In the genomic region with DNA sequence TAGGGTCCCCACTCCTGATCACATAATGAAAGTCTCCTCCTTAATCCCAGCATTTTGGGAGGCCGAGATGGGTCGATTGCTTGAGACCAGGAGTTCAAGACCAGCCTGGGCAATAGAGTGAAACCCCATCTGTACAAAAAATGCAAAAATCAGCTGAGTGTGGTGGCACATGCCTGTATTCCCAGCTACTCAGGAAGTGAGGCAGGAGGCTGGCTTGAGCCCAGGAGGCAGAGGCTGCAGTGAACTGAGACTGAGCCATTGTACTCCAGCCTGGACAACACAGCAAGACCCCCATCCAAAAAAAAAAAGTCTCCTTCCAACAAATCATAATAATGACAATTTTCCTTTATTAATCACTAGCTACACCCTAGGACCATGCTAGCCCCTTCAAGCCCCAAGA, we compare ENCODE assay signal across 18 cellular contexts. TPM values are rescaled to one million over a fixed set of nuclear protein-coding genes. Genes with fewer than 3 reads are reported as not detected.
A peak's percentile ranks its signal among the peaks of the same experiment; 100 is the strongest.
DNase-seq lines count a peak whose midpoint lies in the region; ATAC-seq, FAIRE-seq and TF ChIP-seq lines count a peak whose summit lies in the region.
"Had no signal": no experiment of that assay in that cellular context is flagged by ENCODE, and none has a peak within 500 bp of the region (broad histone marks: within the 10 kb centered on the region; RNA-seq: fewer than 3 reads in every experiment).

No MANE protein-coding gene starts in this region.

- no peak for DNase-seq in activated CD4-positive, alpha-beta T cell treated with anti-CD3 and anti-CD28 coated beads for 36 hours
- DNase-seq in activated CD4-positive, alpha-beta T cell treated with anti-CD3 and anti-CD28 coated beads, Interleukin-2, amount 50 U/mL, for 1 hour, result no peak
- DNase-seq in activated naive CD8-positive, alpha-beta T cell treated with anti-CD3 and anti-CD28 coated beads, Interleukin-2, amount 50 U/mL, for 24 hours, result no peak
- no peak for DNase-seq in K562 (ENCODE audit: extremely low read depth in 1 of 4, low spot score in 3 of 4)
- DNase-seq in stimulated activated effector memory CD8-positive, alpha-beta T cell treated with anti-CD3 and anti-CD28 coated beads, Interleukin-12 subunit alpha, Interleukin-12 subunit beta, amount 100 ng/mL, for 72 hours (ENCODE audit: low spot score in 2 of 2), result no peak
- DNase-seq in stimulated activated naive CD8-positive, alpha-beta T cell treated with anti-CD3 and anti-CD28 coated beads, Interleukin-15, Interleukin-2, amounts not matched to agents 100 U/mL and 50 U/mL, for 24 hours, result no peak
- DNase-seq: C1 segment of cervical spinal cord, DMS53, H7, NCI-H1417 treated with DMSO at 0.1 percent for 48 hours, NCI-H2029, NCI-H2171 treated with DMSO at 0.1 percent for 48 hours, NCI-H774 had no signal

- H3K79me2 ChIP-seq in K562 (ENCODE audit: control insufficient read depth, insufficient read depth, low read length), result no peaks in the 10 kb centered on the region

- TF ChIP-seq POLR2A in K562 (conservative IDR thresholded peaks at IDR 0.05), result no peak

- TF ChIP-seq RAD21 in K562 (CRISPR knock-in tag; conservative IDR thresholded peaks at IDR 0.05 in 1 of 2, IDR thresholded peaks at IDR 0.05 in 1 of 2), result no peak

- H2AFZ ChIP-seq in K562 (ENCODE audit: low read depth, low read length), result no peak overlapping the region

- POLR2A ChIA-PET in activated CD4-positive, alpha-beta T cell treated with anti-CD3 and anti-CD28 coated beads for 36 hours (lab: Charles Lee), result interaction anchor here (0.7 kb wide), 1 partner anchor 585 kb away, joined by 11 read pairs; no protein-coding TSS in a partner anchor
- POLR2A ChIA-PET in K562 (lab: Yijun Ruan, JAX), result interaction anchor here (1.1 kb wide), 1 partner anchor 29 kb away, joined by 4 read pairs; no protein-coding TSS in a partner anchor

- no peak overlapping the region for H3K4me2 ChIP-seq in K562 (ENCODE audit: insufficient read depth, low read length)

- TF ChIP-seq CTCF in K562 (IDR thresholded peaks at IDR 0.05 in 2 of 3, conservative IDR thresholded peaks at IDR 0.05 in 1 of 3; ENCODE audit: insufficient read depth in 2 of 3, low read depth in 1 of 3, low read length in 3 of 3), result no peak

- H3K9ac ChIP-seq in K562 (ENCODE audit: insufficient read depth in 1 of 2, low read depth in 2 of 2, low read length in 2 of 2), result no peak overlapping the region; a peak in 1 of 4 replicates

- H3K27ac ChIP-seq in K562 (ENCODE audit: extremely low read depth, low read depth, low read length), result 0 out of 3 replicates have a peak overlapping the region, but pooled peaks have one; percentile 46

- H3K4me3 Mint-ChIP-seq in activated CD4-positive, alpha-beta T cell treated with anti-CD3 and anti-CD28 coated beads for 36 hours, result no peak overlapping the region
- no peak overlapping the region for H3K4me3 Mint-ChIP-seq in activated naive CD8-positive, alpha-beta T cell
- no peak overlapping the region for H3K4me3 Mint-ChIP-seq in activated naive CD8-positive, alpha-beta T cell treated with anti-CD3 and anti-CD28 coated beads, Interleukin-2, amount 50 U/mL, for 24 hours
- no peak overlapping the region for H3K4me3 Mint-ChIP-seq in stimulated activated effector memory CD8-positive, alpha-beta T cell treated with anti-CD3 and anti-CD28 coated beads, Interleukin-12 subunit alpha, Interleukin-12 subunit beta, amount 100 ng/mL, for 72 hours
- H3K4me3 Mint-ChIP-seq: IgD-negative memory B cell had no signal

- intact Hi-C loops in activated CD4-positive, alpha-beta T cell treated with anti-CD3 and anti-CD28 coated beads for 36 hours (cut with DNase I, micrococcal nuclease), result no loop called here
- intact Hi-C loops in K562 (cut with micrococcal nuclease), result no loop called here

- no peaks in the 10 kb centered on the region for H3K9me3 ChIP-seq in K562 (replicated peaks; ENCODE audit: control insufficient read depth, insufficient read depth, low read depth, low read length)

- no peaks in the 10 kb centered on the region for H3K9me3 Mint-ChIP-seq in activated CD4-positive, alpha-beta T cell treated with anti-CD3 and anti-CD28 coated beads for 36 hours (ENCODE audit: low read depth)
- no peaks in the 10 kb centered on the region for H3K9me3 Mint-ChIP-seq in activated naive CD8-positive, alpha-beta T cell (ENCODE audit: low read depth)
- no peaks in the 10 kb centered on the region for H3K9me3 Mint-ChIP-seq in activated naive CD8-positive, alpha-beta T cell treated with anti-CD3 and anti-CD28 coated beads, Interleukin-2, amount 50 U/mL, for 24 hours
- H3K9me3 Mint-ChIP-seq in stimulated activated effector memory CD8-positive, alpha-beta T cell treated with anti-CD3 and anti-CD28 coated beads, Interleukin-12 subunit alpha, Interleukin-12 subunit beta, amount 100 ng/mL, for 72 hours, result no peaks in the 10 kb centered on the region
- H3K9me3 Mint-ChIP-seq: IgD-negative memory B cell had no signal

- H3K9me1 ChIP-seq in K562 (ENCODE audit: control insufficient read depth, insufficient read depth, low read length), result no peaks in the 10 kb centered on the region

- H3K27ac Mint-ChIP-seq in activated CD4-positive, alpha-beta T cell treated with anti-CD3 and anti-CD28 coated beads for 36 hours, result peak overlapping the region; percentile 42
- H3K27ac Mint-ChIP-seq in activated naive CD8-positive, alpha-beta T cell, result peak overlapping the region; percentile 54
- no peak overlapping the region for H3K27ac Mint-ChIP-seq in activated naive CD8-positive, alpha-beta T cell treated with anti-CD3 and anti-CD28 coated beads, Interleukin-2, amount 50 U/mL, for 24 hours
- H3K27ac Mint-ChIP-seq in stimulated activated effector memory CD8-positive, alpha-beta T cell treated with anti-CD3 and anti-CD28 coated beads, Interleukin-12 subunit alpha, Interleukin-12 subunit beta, amount 100 ng/mL, for 72 hours, result peak overlapping the region; percentile 84

- no peaks in the 10 kb centered on the region for H4K20me1 ChIP-seq in K562 (replicated peaks; ENCODE audit: control insufficient read depth, insufficient read depth, low read length)

- FAIRE-seq in K562 (lab: Jason Lieb, UNC), result no peak

- peaks cover 12% of the 10 kb centered on the region for H3K36me3 Mint-ChIP-seq in activated CD4-positive, alpha-beta T cell treated with anti-CD3 and anti-CD28 coated beads for 36 hours (ENCODE audit: low read depth)
- peaks cover 3% of the 10 kb centered on the region for H3K36me3 Mint-ChIP-seq in activated naive CD8-positive, alpha-beta T cell
- H3K36me3 Mint-ChIP-seq in activated naive CD8-positive, alpha-beta T cell treated with anti-CD3 and anti-CD28 coated beads, Interleukin-2, amount 50 U/mL, for 24 hours (ENCODE audit: low read depth), result peaks cover 4% of the 10 kb centered on the region
- H3K36me3 Mint-ChIP-seq in stimulated activated effector memory CD8-positive, alpha-beta T cell treated with anti-CD3 and anti-CD28 coated beads, Interleukin-12 subunit alpha, Interleukin-12 subunit beta, amount 100 ng/mL, for 72 hours, result peaks cover 8% of the 10 kb centered on the region

- no peaks in the 10 kb centered on the region for H3K27me3 Mint-ChIP-seq in activated CD4-positive, alpha-beta T cell treated with anti-CD3 and anti-CD28 coated beads for 36 hours
- no peaks in the 10 kb centered on the region for H3K27me3 Mint-ChIP-seq in activated naive CD8-positive, alpha-beta T cell
- H3K27me3 Mint-ChIP-seq in activated naive CD8-positive, alpha-beta T cell treated with anti-CD3 and anti-CD28 coated beads, Interleukin-2, amount 50 U/mL, for 24 hours, result no peaks in the 10 kb centered on the region
- H3K27me3 Mint-ChIP-seq: IgD-negative memory B cell had no signal

- 83% methylated on average over 2 of the region's 2 CpGs for WGBS in K562 (ENCODE audit: insufficient coverage, low coverage, missing lambda C conversion rate)

- TF ChIP-seq EP300 in K562 (IDR thresholded peaks at IDR 0.05; ENCODE audit: low read length), result no peak

- no peaks in the 10 kb centered on the region for H3K36me3 ChIP-seq in K562 (ENCODE audit: control insufficient read depth, insufficient read depth, low read length)

- H3K27me3 ChIP-seq in K562 (ENCODE audit: control insufficient read depth in 2 of 2, insufficient read depth in 2 of 2, low read length in 2 of 2), result no peaks in the 10 kb centered on the region

- in situ Hi-C loops in K562 (cut with MboI), result no loop called here

- no TSS peak for BruUV-seq in K562 (replicated peaks; lab: Mats Ljungman, UMichigan)

- CTCF ChIA-PET in activated CD4-positive, alpha-beta T cell treated with anti-CD3 and anti-CD28 coated beads for 36 hours (lab: Charles Lee), result interaction anchor here (0.8 to 1.2 kb wide), 2 partner anchors 21 to 471 kb away, joined by 3 to 4 read pairs; no protein-coding TSS in a partner anchor
- CTCF ChIA-PET in K562 (lab: Yijun Ruan, JAX; ENCODE audit: low intra/inter-chr PET ratio), result no interaction called here

- no peak overlapping the region for H3K4me3 ChIP-seq in K562

- no peak for ATAC-seq in activated CD4-positive, alpha-beta T cell treated with anti-CD3 and anti-CD28 coated beads for 36 hours
- ATAC-seq in activated naive CD8-positive, alpha-beta T cell treated with anti-CD3 and anti-CD28 coated beads, Interleukin-2, amount 50 U/mL, for 24 hours, result no peak
- ATAC-seq in K562, result no peak
- no peak for ATAC-seq in stimulated activated effector memory CD8-positive, alpha-beta T cell treated with anti-CD3 and anti-CD28 coated beads, Interleukin-12 subunit alpha, Interleukin-12 subunit beta, amount 100 ng/mL, for 72 hours
- ATAC-seq in HG03521 (IDR thresholded peaks at IDR 0.05; ENCODE audit: unreplicated experiment), result no peak
- no peak for ATAC-seq in stimulated activated naive CD8-positive, alpha-beta T cell treated with anti-CD3 and anti-CD28 coated beads, Interleukin-15, Interleukin-2, amounts not matched to agents 100 U/mL and 50 U/mL, for 24 hours

- H3K4me1 ChIP-seq in K562 (replicated peaks in 1 of 2; ENCODE audit: control insufficient read depth in 2 of 2, insufficient read depth in 2 of 2, low read length in 2 of 2), result peaks cover 5 to 11% of the 10 kb centered on the region in 2 experiments; a peak in 4 of 5 replicates

- H3K4me1 Mint-ChIP-seq in activated CD4-positive, alpha-beta T cell treated with anti-CD3 and anti-CD28 coated beads for 36 hours, result peaks cover 6% of the 10 kb centered on the region
- peaks cover 10% of the 10 kb centered on the region for H3K4me1 Mint-ChIP-seq in activated naive CD8-positive, alpha-beta T cell (ENCODE audit: low read depth)
- H3K4me1 Mint-ChIP-seq in activated naive CD8-positive, alpha-beta T cell treated with anti-CD3 and anti-CD28 coated beads, Interleukin-2, amount 50 U/mL, for 24 hours, result peaks cover 7% of the 10 kb centered on the region
- peaks cover 19% of the 10 kb centered on the region for H3K4me1 Mint-ChIP-seq in stimulated activated effector memory CD8-positive, alpha-beta T cell treated with anti-CD3 and anti-CD28 coated beads, Interleukin-12 subunit alpha, Interleukin-12 subunit beta, amount 100 ng/mL, for 72 hours

RNA-seq across cellular contexts. Expression of gene ZMAT5, which starts 15.1 kb away (rescaled TPM):
- total RNA-seq in activated CD4-positive, alpha-beta T cell treated with anti-CD3 and anti-CD28 coated beads for 36 hours, result 10 to 100 TPM; 19.2 to 25.1 TPM
- total RNA-seq in K562 (2011; cell fraction: chromatin; rRNA removed; ENCODE audit: low replicate concordance), result 3.0 and 5.9 TPM in 2 replicates
- 4.9 and 6.5 TPM in 2 replicates for total RNA-seq in K562 (2011; cell fraction: nucleolus; rRNA removed)
- 5.4 and 7.4 TPM in 2 replicates for total RNA-seq in K562 (2011; cell fraction: nucleoplasm; rRNA removed)
- total RNA-seq in K562 (2014; rRNA removed) (16.8 and 18.4 TPM in 2 replicates), K562 (2014; rRNA removed; fragmentation: Illumina TruSeq; extraction: Trizol) (4.9 and 5.8 TPM in 2 replicates), K562 (2015; rRNA removed; fragmentation: Illumina TruSeq; extraction: Trizol) (11.2 and 11.9 TPM in 2 replicates), K562 (2021) (15.2 and 18.2 TPM in 2 replicates)
- polyA plus RNA-seq in K562 (2011; rRNA removed) (11.9 and 15.5 TPM in 2 replicates), K562 (2014; fragmentation: Illumina TruSeq; extraction: Trizol) (15.3 and 19.2 TPM in 2 replicates), K562 (2014; fragmentation: Nextera tagmentation; extraction: Ambion mirVana) (10 to 100 TPM in 1 of 2 experiments, 1 to 10 TPM in 1; 2.0 to 10.2 TPM), K562 (2014; rRNA removed) (20.3 and 25.2 TPM in 2 replicates)
- polyA plus RNA-seq in K562 (2011; cell fraction: cytosol; rRNA removed), result 19.7 and 37.7 TPM in 2 replicates
- 6.1 and 7.3 TPM in 2 replicates for polyA plus RNA-seq in K562 (2011; cell fraction: nucleus; rRNA removed)
- 14.4 and 25.5 TPM in 2 replicates for polyA plus RNA-seq in K562 (2012)
- polyA minus RNA-seq in K562 (2011; rRNA and poly(A)+ RNA removed), result 2.2 and 4.1 TPM in 2 replicates
- 1.4 and 4.5 TPM in 2 replicates for polyA minus RNA-seq in K562 (2011; cell fraction: cytosol; rRNA and poly(A)+ RNA removed)
- 1.3 and 2.7 TPM in 2 replicates for polyA minus RNA-seq in K562 (2011; cell fraction: nucleus; rRNA and poly(A)+ RNA removed)

RNA-seq across cellular contexts. Expression of gene UQCR10, which starts 15.5 kb away (rescaled TPM):
- total RNA-seq in activated CD4-positive, alpha-beta T cell treated with anti-CD3 and anti-CD28 coated beads for 36 hours, result 10 to 100 TPM; 95.5 to 95.9 TPM
- 12.0 and 23.9 TPM in 2 replicates for total RNA-seq in K562 (2011; cell fraction: chromatin; rRNA removed; ENCODE audit: low replicate concordance)
- 50.0 and 78.2 TPM in 2 replicates for total RNA-seq in K562 (2011; cell fraction: nucleolus; rRNA removed)
- total RNA-seq in K562 (2011; cell fraction: nucleoplasm; rRNA removed), result 41.6 and 44.7 TPM in 2 replicates
- total RNA-seq in K562 (2014; rRNA removed) (163 and 185 TPM in 2 replicates), K562 (2014; rRNA removed; fragmentation: Illumina TruSeq; extraction: Trizol) (90.3 and 128 TPM in 2 replicates), K562 (2015; rRNA removed; fragmentation: Illumina TruSeq; extraction: Trizol) (232 and 248 TPM in 2 replicates), K562 (2021) (149 and 161 TPM in 2 replicates)
- polyA plus RNA-seq in K562 (2011; rRNA removed) (149 and 226 TPM in 2 replicates), K562 (2014; fragmentation: Illumina TruSeq; extraction: Trizol) (203 and 231 TPM in 2 replicates), K562 (2014; fragmentation: Nextera tagmentation; extraction: Ambion mirVana) (100 to 1,000 TPM; 785 to 903 TPM), K562 (2014; rRNA removed) (136 and 159 TPM in 2 replicates)
- 237 and 307 TPM in 2 replicates for polyA plus RNA-seq in K562 (2011; cell fraction: cytosol; rRNA removed)
- 98.1 and 122 TPM in 2 replicates for polyA plus RNA-seq in K562 (2011; cell fraction: nucleus; rRNA removed)
- 117 and 225 TPM in 2 replicates for polyA plus RNA-seq in K562 (2012)
- 52.0 and 72.4 TPM in 2 replicates for polyA minus RNA-seq in K562 (2011; rRNA and poly(A)+ RNA removed)
- 67.5 and 71.5 TPM in 2 replicates for polyA minus RNA-seq in K562 (2011; cell fraction: cytosol; rRNA and poly(A)+ RNA removed)
- polyA minus RNA-seq in K562 (2011; cell fraction: nucleus; rRNA and poly(A)+ RNA removed), result 26.8 and 64.8 TPM in 2 replicates

RNA-seq across cellular contexts. Expression of gene CABP7, which starts 31.9 kb away (rescaled TPM):
- total RNA-seq in activated CD4-positive, alpha-beta T cell treated with anti-CD3 and anti-CD28 coated beads for 36 hours, result not detected
- total RNA-seq in K562 (2011; cell fraction: chromatin; rRNA removed; ENCODE audit: low replicate concordance), result not detected in 2 replicates
- total RNA-seq in K562 (2011; cell fraction: nucleolus; rRNA removed), result not detected in 2 replicates
- not detected in 2 replicates for total RNA-seq in K562 (2011; cell fraction: nucleoplasm; rRNA removed)
- total RNA-seq in K562 (2014; rRNA removed) (not detected in 2 replicates), K562 (2014; rRNA removed; fragmentation: Illumina TruSeq; extraction: Trizol) (not detected in 2 replicates), K562 (2015; rRNA removed; fragmentation: Illumina TruSeq; extraction: Trizol) (not detected in 2 replicates), K562 (2021) (not detected in 2 replicates)
- polyA plus RNA-seq in K562 (2011; rRNA removed) (not detected in 2 replicates), K562 (2014; fragmentation: Illumina TruSeq; extraction: Trizol) (not detected in 2 replicates), K562 (2014; fragmentation: Nextera tagmentation; extraction: Ambion mirVana) (not detected), K562 (2014; rRNA removed) (not detected in 2 replicates)
- polyA plus RNA-seq in K562 (2011; cell fraction: cytosol; rRNA removed), result 0.01 TPM in 1 of 2 replicates, not detected in the other
- 0.06 TPM in 1 of 2 replicates, not detected in the other for polyA plus RNA-seq in K562 (2011; cell fraction: nucleus; rRNA removed)
- polyA plus RNA-seq in K562 (2012), result 0.05 TPM in 1 of 2 replicates, not detected in the other
- not detected in 2 replicates for polyA minus RNA-seq in K562 (2011; rRNA and poly(A)+ RNA removed)
- polyA minus RNA-seq in K562 (2011; cell fraction: cytosol; rRNA and poly(A)+ RNA removed), result not detected in 2 replicates
- polyA minus RNA-seq in K562 (2011; cell fraction: nucleus; rRNA and poly(A)+ RNA removed), result not detected in 2 replicates
- total RNA-seq: H7, HT-29, NCI-H460 had no signal
